ENCODE assay signal across 8 cellular contexts in the genomic region with DNA sequence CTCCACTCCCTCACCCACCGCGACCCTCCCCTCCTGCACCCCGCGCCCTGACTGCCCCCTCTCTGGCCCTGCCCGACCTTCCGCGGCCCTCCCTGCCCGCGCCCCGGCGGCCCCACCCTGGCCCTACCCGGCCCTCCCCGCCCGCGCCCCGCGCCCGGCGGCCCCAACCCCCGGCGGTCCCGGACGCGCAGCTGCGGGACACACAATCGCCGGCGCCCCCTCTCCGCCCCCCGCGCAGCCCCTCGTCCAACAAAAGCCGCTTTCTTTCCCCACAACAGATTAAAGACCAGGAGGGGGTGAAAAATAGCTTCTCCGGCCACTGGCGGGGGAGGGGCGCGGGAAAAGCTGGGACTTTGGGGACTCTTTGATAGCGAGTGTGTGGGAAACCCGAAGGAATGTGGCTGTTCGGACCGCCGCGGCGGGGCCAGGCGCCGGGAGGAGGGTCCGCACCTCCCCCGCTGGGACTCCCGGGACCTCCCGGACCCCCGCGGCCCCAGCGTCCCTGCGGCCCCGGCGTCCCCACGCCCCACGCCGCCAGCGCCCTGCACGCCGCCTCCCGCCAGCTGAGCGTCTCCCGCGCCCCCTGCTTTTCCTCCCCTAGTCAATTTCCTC. TPM values are rescaled to one million over a fixed set of nuclear protein-coding genes. Genes with fewer than 3 reads are reported as not detected.
DNase-seq lines count a peak whose midpoint lies in the region; ATAC-seq and TF ChIP-seq lines count a peak whose summit lies in the region.

No MANE protein-coding gene starts in this region.

- CTCF ChIA-PET in activated CD4-positive, alpha-beta memory T cell treated with anti-CD3 and anti-CD28 coated beads for 36 hours (lab: Charles Lee), result interaction anchor here (1.0 to 2.7 kb wide), 4 partner anchors 8 to 69 kb away, joined by 3 to 10 read pairs (median 4); no protein-coding TSS in a partner anchor
- CTCF ChIA-PET in activated CD4-positive, alpha-beta memory T cell treated with anti-CD3 and anti-CD28 coated beads, Interleukin-2, amount 10 ng/mL, durations not matched to agents 7 days and 5 days (lab: Charles Lee), result interaction anchor here (0.5 to 1.3 kb wide), 3 partner anchors 9 to 466 kb away, joined by 3 to 4 read pairs (median 3); no protein-coding TSS in a partner anchor

- H3K27ac Mint-ChIP-seq in activated CD4-positive, alpha-beta memory T cell treated with anti-CD3 and anti-CD28 coated beads for 36 hours, result no peak overlapping the region
- H3K27ac Mint-ChIP-seq in activated CD4-positive, alpha-beta memory T cell treated with anti-CD3 and anti-CD28 coated beads, Interleukin-2, amount 10 ng/mL, durations not matched to agents 7 days and 5 days, result no peak overlapping the region

- peaks cover 22% of the 10 kb centered on the region for H3K27me3 Mint-ChIP-seq in activated CD4-positive, alpha-beta memory T cell treated with anti-CD3 and anti-CD28 coated beads for 36 hours
- peaks cover 69% of the 10 kb centered on the region for H3K27me3 Mint-ChIP-seq in activated CD4-positive, alpha-beta memory T cell treated with anti-CD3 and anti-CD28 coated beads, Interleukin-2, amount 10 ng/mL, durations not matched to agents 7 days and 5 days

- POLR2A ChIA-PET in activated CD4-positive, alpha-beta memory T cell treated with anti-CD3 and anti-CD28 coated beads for 36 hours (lab: Charles Lee), result interaction anchor here (1.4 kb wide), 1 partner anchor 9 kb away, joined by 5 read pairs; a partner anchor contains a TSS
- POLR2A ChIA-PET in activated CD4-positive, alpha-beta memory T cell treated with anti-CD3 and anti-CD28 coated beads, Interleukin-2, amount 10 ng/mL, durations not matched to agents 7 days and 5 days (lab: Charles Lee), result interaction anchor here (1.0 to 1.3 kb wide), 2 partner anchors 10 to 11 kb away, joined by 3 read pairs; no protein-coding TSS in a partner anchor

- H3K36me3 ChIP-seq in thyroid gland, result no peaks in the 10 kb centered on the region

- H3K4me1 ChIP-seq in thyroid gland, result peaks cover 40 to 50% of the 10 kb centered on the region in 2 donors

- TF ChIP-seq POLR2A in thyroid gland (IDR thresholded peaks at IDR 0.05), result no peak

- H3K4me3 ChIP-seq in thyroid gland (replicated peaks in 1 of 3), result peak overlapping the region; percentile 38 to 44 (median 41)

- no peaks in the 10 kb centered on the region for H3K27me3 ChIP-seq in thyroid gland

- H3K9me3 Mint-ChIP-seq in activated CD4-positive, alpha-beta memory T cell treated with anti-CD3 and anti-CD28 coated beads for 36 hours, result no peaks in the 10 kb centered on the region
- no peaks in the 10 kb centered on the region for H3K9me3 Mint-ChIP-seq in activated CD4-positive, alpha-beta memory T cell treated with anti-CD3 and anti-CD28 coated beads, Interleukin-2, amount 10 ng/mL, durations not matched to agents 7 days and 5 days

- intact Hi-C loops in activated CD4-positive, alpha-beta memory T cell treated with anti-CD3 and anti-CD28 coated beads for 36 hours (cut with micrococcal nuclease), result no loop called here
- intact Hi-C loops in thyroid gland (cut with DNase I), result no loop called here

- no peaks in the 10 kb centered on the region for H3K36me3 Mint-ChIP-seq in activated CD4-positive, alpha-beta memory T cell treated with anti-CD3 and anti-CD28 coated beads for 36 hours
- no peaks in the 10 kb centered on the region for H3K36me3 Mint-ChIP-seq in activated CD4-positive, alpha-beta memory T cell treated with anti-CD3 and anti-CD28 coated beads, Interleukin-2, amount 10 ng/mL, durations not matched to agents 7 days and 5 days (ENCODE audit: low read depth)

- no peak for TF ChIP-seq CTCF in thyroid gland (IDR thresholded peaks at IDR 0.05)

- ATAC-seq in GM21737 (IDR thresholded peaks at IDR 0.05; ENCODE audit: unreplicated experiment) (no peak), HG03045 (IDR thresholded peaks at IDR 0.05; ENCODE audit: unreplicated experiment) (no peak)

- H3K9me3 ChIP-seq in thyroid gland, result no peaks in the 10 kb centered on the region

- H3K4me1 Mint-ChIP-seq in activated CD4-positive, alpha-beta memory T cell treated with anti-CD3 and anti-CD28 coated beads for 36 hours (ENCODE audit: low read depth), result peaks cover 10% of the 10 kb centered on the region
- peaks cover 8% of the 10 kb centered on the region for H3K4me1 Mint-ChIP-seq in activated CD4-positive, alpha-beta memory T cell treated with anti-CD3 and anti-CD28 coated beads, Interleukin-2, amount 10 ng/mL, durations not matched to agents 7 days and 5 days

- WGBS in thyroid gland, 2 donors, result 1 to 3% methylated on average over 37 to 50 of the region's 66 CpGs

- no peak for DNase-seq in activated CD4-positive, alpha-beta memory T cell treated with anti-CD3 and anti-CD28 coated beads for 36 hours
- no peak for DNase-seq in activated CD4-positive, alpha-beta memory T cell treated with anti-CD3 and anti-CD28 coated beads, Interleukin-2, amount 10 ng/mL, durations not matched to agents 7 days and 5 days
- peak; percentile 56 for DNase-seq in medulla oblongata (ENCODE audit: extremely low spot score)
- DNase-seq in thyroid gland, result peak; percentile 52 to 59
- DNase-seq in NCI-H2171 treated with DMSO at 0.1 percent for 48 hours (lab: John Stamatoyannopoulos, UW), result no peak

- peak overlapping the region; percentile 60 for H3K27ac ChIP-seq in cingulate gyrus (ENCODE audit: low read depth, low read length)
- peak overlapping the region; percentile 75 to 86 (median 76) for H3K27ac ChIP-seq in thyroid gland

- peak overlapping the region; percentile 77 for H3K4me3 Mint-ChIP-seq in activated CD4-positive, alpha-beta memory T cell treated with anti-CD3 and anti-CD28 coated beads for 36 hours
- no peak overlapping the region for H3K4me3 Mint-ChIP-seq in activated CD4-positive, alpha-beta memory T cell treated with anti-CD3 and anti-CD28 coated beads, Interleukin-2, amount 10 ng/mL, durations not matched to agents 7 days and 5 days

RNA-seq across cellular contexts. Expression of a gene that starts 8.8 kb away (rescaled TPM):
- total RNA-seq in activated CD4-positive, alpha-beta memory T cell treated with anti-CD3 and anti-CD28 coated beads for 36 hours, result 10 to 100 TPM; 35.9 to 36.2 TPM
- 10 to 100 TPM; 14.7 to 14.8 TPM for total RNA-seq in activated CD4-positive, alpha-beta memory T cell treated with anti-CD3 and anti-CD28 coated beads, Interleukin-2, amount 10 ng/mL, durations not matched to agents 7 days and 5 days
- total RNA-seq in thyroid gland, result 100 to 1,000 TPM; 279 to 388 (median 343) TPM

RNA-seq across cellular contexts. Expression of a gene that starts 37.1 kb away (rescaled TPM):
- total RNA-seq in activated CD4-positive, alpha-beta memory T cell treated with anti-CD3 and anti-CD28 coated beads for 36 hours, result 10 to 100 TPM; 22.1 to 26.3 TPM
- 10 to 100 TPM; 93.4 to 98.9 TPM for total RNA-seq in activated CD4-positive, alpha-beta memory T cell treated with anti-CD3 and anti-CD28 coated beads, Interleukin-2, amount 10 ng/mL, durations not matched to agents 7 days and 5 days
- under 1 TPM in 3 of 4 donors, not detected in 1; 0.10 to 0.27 (median 0.17) TPM for total RNA-seq in thyroid gland

Comparison
In these comparisons a context has a peak if more than half of its experiments do, and no peak if none do; other contexts are left out.
1. DNase-seq: peak in medulla oblongata (single experiment) and thyroid gland (2 of 2); none in activated CD4-positive, alpha-beta memory T cell treated with anti-CD3 and anti-CD28 coated beads for 36 hours (single experiment), activated CD4-positive, alpha-beta memory T cell treated with anti-CD3 and anti-CD28 coated beads, Interleukin-2, amount 10 ng/mL, durations not matched to agents 7 days and 5 days (single experiment) and NCI-H2171 treated with DMSO at 0.1 percent for 48 hours (single experiment).
2. RNA of a gene that starts 8.8 kb away (total RNA-seq): 279 to 388 TPM in thyroid gland; 35.9 to 36.2 TPM in activated CD4-positive, alpha-beta memory T cell treated with anti-CD3 and anti-CD28 coated beads for 36 hours and 14.7 to 14.8 TPM in activated CD4-positive, alpha-beta memory T cell treated with anti-CD3 and anti-CD28 coated beads, Interleukin-2, amount 10 ng/mL, durations not matched to agents 7 days and 5 days; every median in the first group is over 4 times any median in the second.
3. RNA of a gene that starts 37.1 kb away (total RNA-seq): 93.4 to 98.9 TPM in activated CD4-positive, alpha-beta memory T cell treated with anti-CD3 and anti-CD28 coated beads, Interleukin-2, amount 10 ng/mL, durations not matched to agents 7 days and 5 days and 22.1 to 26.3 TPM in activated CD4-positive, alpha-beta memory T cell treated with anti-CD3 and anti-CD28 coated beads for 36 hours; 0.10 to 0.27 TPM in thyroid gland; every median in the first group is over 10 times any median in the second.